In genomic region chr12:56188786-56189335, GRCh38 we compare ENCODE assay signal across 8 cellular contexts. TPM values are rescaled to one million over a fixed set of nuclear protein-coding genes. Genes with fewer than 3 reads are reported as not detected.
A peak's percentile ranks its signal among the peaks of the same experiment; 100 is the strongest.
DNase-seq lines count a peak whose midpoint lies in the region; TF ChIP-seq lines count a peak whose summit lies in the region.

No MANE protein-coding gene starts in this region.

- no peaks in the 10 kb centered on the region for H3K9me3 Mint-ChIP-seq in T-helper 1 cell treated with Interleukin-12 subunit alpha and Interleukin-12 subunit beta and Interleukin-4 antibody, amounts not matched to agents 30 μg/mL and 1 μg/mL, for 36 hours

- H3K36me3 Mint-ChIP-seq in T-helper 1 cell treated with Interleukin-12 subunit alpha and Interleukin-12 subunit beta and Interleukin-4 antibody, amounts not matched to agents 30 μg/mL and 1 μg/mL, for 36 hours (ENCODE audit: low read depth): peaks cover 25% of the 10 kb centered on the region

- peaks cover 48% of the 10 kb centered on the region for H3K4me1 ChIP-seq in KMS-11 (ENCODE audit: low read depth, poor library complexity, severe bottlenecking)
- peaks cover 8% of the 10 kb centered on the region for H3K4me1 ChIP-seq in iPS-15b (ENCODE audit: control insufficient read depth, insufficient read depth, low read length)

- no peak for TF ChIP-seq CTCF in KMS-11 (conservative IDR thresholded peaks at IDR 0.05; ENCODE audit: low read depth, low read length)

- DNase-seq in T-helper 1 cell (no peak), NCI-H446 treated with DMSO at 0.1 percent for 48 hours (lab: John Stamatoyannopoulos, UW) (no peak), SW480 (ENCODE audit: low spot score) (no peak)

- H3K27ac Mint-ChIP-seq in T-helper 1 cell treated with Interleukin-12 subunit alpha and Interleukin-12 subunit beta and Interleukin-4 antibody, amounts not matched to agents 30 μg/mL and 1 μg/mL, for 36 hours: peak overlapping the region; percentile 74

- no peaks in the 10 kb centered on the region for H4K20me1 ChIP-seq in KMS-11 (ENCODE audit: insufficient read depth)

- H3K4me3 Mint-ChIP-seq in T-helper 1 cell treated with Interleukin-12 subunit alpha and Interleukin-12 subunit beta and Interleukin-4 antibody, amounts not matched to agents 30 μg/mL and 1 μg/mL, for 36 hours: peak overlapping the region; percentile 92

- H3K9me3 ChIP-seq in iPS-15b (ENCODE audit: control insufficient read depth, insufficient read depth, low read length): no peaks in the 10 kb centered on the region

- H3K9ac ChIP-seq in KMS-11 (peak overlapping the region; percentile 51), iPS-15b (ENCODE audit: low read depth, low read length) (peak overlapping the region; percentile 71)

- H3K79me2 ChIP-seq in KMS-11 (ENCODE audit: insufficient read depth, low read depth): peaks cover 34% of the 10 kb centered on the region

- H2AFZ ChIP-seq in KMS-11 (ENCODE audit: low read depth): peak overlapping the region; percentile 41

- H3K27ac ChIP-seq in KMS-11 (peak overlapping the region; percentile 12; the same call in 1 of the 2 replicates), adipose tissue (ENCODE audit: low read depth, low read length) (peak overlapping the region; percentile 68), skin epidermis (peak overlapping the region; percentile 84 to 98 (median 93))

- no peaks in the 10 kb centered on the region for H3K27me3 Mint-ChIP-seq in T-helper 1 cell treated with Interleukin-12 subunit alpha and Interleukin-12 subunit beta and Interleukin-4 antibody, amounts not matched to agents 30 μg/mL and 1 μg/mL, for 36 hours (ENCODE audit: low read depth)

- H3K4me2 ChIP-seq in KMS-11: peak overlapping the region; percentile 79

- peaks cover 46% of the 10 kb centered on the region for H3K4me1 Mint-ChIP-seq in T-helper 1 cell treated with Interleukin-12 subunit alpha and Interleukin-12 subunit beta and Interleukin-4 antibody, amounts not matched to agents 30 μg/mL and 1 μg/mL, for 36 hours (ENCODE audit: low read depth)

- H3K36me3 ChIP-seq in KMS-11 (ENCODE audit: insufficient read depth) (peaks cover 8% of the 10 kb centered on the region; the same call in 1 of the 2 replicates), iPS-15b (ENCODE audit: control insufficient read depth, insufficient read depth, low read length) (peaks cover 20% of the 10 kb centered on the region)

- WGBS in adipose tissue, 3 donors: 0 to 2% (median 2%) methylated on average over 15 to 36 of the region's 39 CpGs

- H3K27me3 ChIP-seq in KMS-11 (ENCODE audit: insufficient read depth, low read depth) (no peaks in the 10 kb centered on the region), iPS-15b (ENCODE audit: control insufficient read depth, insufficient read depth, low read length) (no peaks in the 10 kb centered on the region)

- H3K4me3 ChIP-seq in KMS-11 (IDR thresholded peaks at IDR 0.05; ENCODE audit: insufficient read depth, low read depth, low read length) (peak overlapping the region; percentile 86), iPS-15b (ENCODE audit: low read depth, low read length) (peak overlapping the region; percentile 82), skin epidermis (peak overlapping the region; percentile 74 to 95 (median 85))

RNA-seq across cellular contexts. Expression of gene SMARCC2, which starts 0.4 kb away (rescaled TPM):
- 10 to 100 TPM; 21.4 to 53.8 (median 48.7) TPM for polyA plus RNA-seq in adipose tissue

RNA-seq across cellular contexts. Expression of gene MYL6, which starts 30.7 kb away (rescaled TPM):
- polyA plus RNA-seq in adipose tissue: 1,000 to 10,000 TPM; 1,303 to 4,064 (median 3,695) TPM

RNA-seq across cellular contexts. Expression of gene RNF41, which starts 32.9 kb away (rescaled TPM):
- 10 to 100 TPM; 15.3 to 51.7 (median 26.7) TPM for polyA plus RNA-seq in adipose tissue

RNA-seq across cellular contexts. Expression of gene NABP2, which starts 35.3 kb away (rescaled TPM):
- 10 to 100 TPM; 20.9 to 22.3 (median 21.3) TPM for polyA plus RNA-seq in adipose tissue

RNA-seq across cellular contexts. Expression of gene MYL6B, which starts 36.5 kb away (rescaled TPM):
- polyA plus RNA-seq in adipose tissue: 10 to 100 TPM; 15.5 to 88.5 (median 48.0) TPM

Comparison
In these comparisons a context has a peak if more than half of its experiments do, and no peak if none do; other contexts are left out.
1. H3K27ac ChIP-seq: peak in every context shown above with its lines; median percentile 93 in skin epidermis; 68 in adipose tissue; 12 in KMS-11.